ENCODE assay signal across 1 cellular context in genomic region chr12:121738340-121738858, GRCh38.
TF ChIP-seq lines count a peak whose summit lies in the region.

No MANE protein-coding gene starts in this region.

TF ChIP-seq in K562, 482 proteins besides CTCF, POLR2A, EP300 and RAD21 (continued from another document and continues in another):
- TF ChIP-seq ZBTB34 (CRISPR knock-in tag; IDR thresholded peaks at IDR 0.05) (no peak), RFX1 (IDR thresholded peaks at IDR 0.05) (no peak), RBFOX2 (IDR thresholded peaks at IDR 0.05; ENCODE audit: low read depth, low read length) (peak; percentile 45; the same call in 1 of the 2 replicates), JUN (IDR thresholded peaks at IDR 0.05; ENCODE audit: borderline replicate concordance, low read depth, low read length) (peak; percentile 54; the same call in 1 of the 2 replicates), JUN (CRISPR knock-in tag; IDR thresholded peaks at IDR 0.05; ENCODE audit: borderline replicate concordance) (no peak), BRD9 (IDR thresholded peaks at IDR 0.05; ENCODE audit: low read depth, partially characterized antibody) (peak; percentile 89), PCBP2 (IDR thresholded peaks at IDR 0.05; ENCODE audit: low read depth, low read length, poor library complexity, severe bottlenecking) (no peak), KDM1A (IDR thresholded peaks at IDR 0.05) (peak in 1 of 2 experiments; percentile 77), PBX2 (CRISPR knock-in tag; IDR thresholded peaks at IDR 0.05; ENCODE audit: low read depth) (no peak), PBX2 (tag; conservative IDR thresholded peaks at IDR 0.05; ENCODE audit: low read depth) (peak; percentile 33; the same call in 1 of the 2 replicates), ZNF407 (IDR thresholded peaks at IDR 0.05; ENCODE audit: low read depth) (no peak), ZNF589 (CRISPR knock-in tag; IDR thresholded peaks at IDR 0.05; ENCODE audit: low read depth) (peak; percentile 85), NONO (IDR thresholded peaks at IDR 0.05; ENCODE audit: low read depth in 2 of 2, low read length in 1 of 2) (no peak), TAF7 (tag; IDR thresholded peaks at IDR 0.05) (0 out of 2 replicates have a peak, but pooled peaks have one; percentile 5), GTF3C2 (IDR thresholded peaks at IDR 0.05; ENCODE audit: borderline replicate concordance, extremely low read depth, insufficient read length) (no peak), FOXA3 (CRISPR knock-in tag; conservative IDR thresholded peaks at IDR 0.05 in 1 of 2, IDR thresholded peaks at IDR 0.05 in 1 of 2) (no peak), SMARCE1 (IDR thresholded peaks at IDR 0.05) (peak; percentile 89), MBD1 (CRISPR knock-in tag; IDR thresholded peaks at IDR 0.05) (0 out of 2 replicates have a peak, but pooled peaks have one; percentile 49), ZNF644 (tag; IDR thresholded peaks at IDR 0.05; ENCODE audit: low read depth) (no peak), EHMT2 (IDR thresholded peaks at IDR 0.05) (no peak), BACH1 (tag; IDR thresholded peaks at IDR 0.05) (no peak), SIX5 (IDR thresholded peaks at IDR 0.05; ENCODE audit: borderline replicate concordance in 1 of 2, insufficient read depth in 1 of 2, low read depth in 1 of 2, low read length in 2 of 2) (no peak), CXXC5 (CRISPR knock-in tag; IDR thresholded peaks at IDR 0.05) (peak; percentile 98), HMG20A (CRISPR knock-in tag; conservative IDR thresholded peaks at IDR 0.05) (no peak), ZNF146 (CRISPR knock-in tag; IDR thresholded peaks at IDR 0.05; ENCODE audit: unreplicated experiment) (no peak), SREBF2 (CRISPR knock-in tag; IDR thresholded peaks at IDR 0.05) (no peak), LCOR (CRISPR knock-in tag; IDR thresholded peaks at IDR 0.05) (peak; percentile 46; the same call in 1 of the 2 replicates), HSF4 (CRISPR knock-in tag; IDR thresholded peaks at IDR 0.05; ENCODE audit: borderline replicate concordance) (peak; percentile 71; the same call in 1 of the 2 replicates), GMEB1 (CRISPR knock-in tag; IDR thresholded peaks at IDR 0.05) (peak; percentile 34; the same call in 1 of the 2 replicates), POLR2B (IDR thresholded peaks at IDR 0.05; ENCODE audit: low read depth, partially characterized antibody) (no peak), ATF1 (CRISPR knock-in tag; IDR thresholded peaks at IDR 0.05) (no peak), ATF1 (tag; IDR thresholded peaks at IDR 0.05) (peak; percentile 62; the same call in 1 of the 2 replicates), ZNF280B (CRISPR knock-in tag; IDR thresholded peaks at IDR 0.05) (no peak), CBX3 (IDR thresholded peaks at IDR 0.05; ENCODE audit: borderline replicate concordance in 1 of 2, low read length in 2 of 2) (0 out of 3 replicates have a peak, but pooled peaks of 1 of the 2 experiments have one; percentile 54), KLF1 (tag; IDR thresholded peaks at IDR 0.05) (0 out of 2 replicates have a peak, but pooled peaks have one; percentile 34), IRF2 (CRISPR knock-in tag; IDR thresholded peaks at IDR 0.05) (no peak), POLR2AphosphoS2 (IDR thresholded peaks at IDR 0.05; ENCODE audit: low read length) (no peak), TFAM (CRISPR knock-in tag; conservative IDR thresholded peaks at IDR 0.05) (no peak), HDGF (IDR thresholded peaks at IDR 0.05) (no peak), SIN3A (IDR thresholded peaks at IDR 0.05; ENCODE audit: borderline replicate concordance in 2 of 2, control insufficient read depth in 1 of 2, low read depth in 2 of 2, low read length in 2 of 2) (no peak), ZC3H4 (CRISPR knock-in tag; IDR thresholded peaks at IDR 0.05; ENCODE audit: borderline replicate concordance) (no peak)
